Comparison of ENCODE assay signal across 16 cellular contexts in genomic region chr11:122179966-122180365, GRCh38.
DNase-seq lines count a peak whose midpoint lies in the region; ATAC-seq, FAIRE-seq and TF ChIP-seq lines count a peak whose summit lies in the region.
"Had no signal": no experiment of that assay in that cellular context is flagged by ENCODE, and none has a peak within 500 bp of the region (broad histone marks: within the 10 kb centered on the region; RNA-seq: fewer than 3 reads in every experiment).

No MANE protein-coding gene starts in this region.

- H3K4me3 ChIP-seq in astrocyte of the cerebellum (ENCODE audit: low read depth, low read length) = peak overlapping the region; percentile 53

- H3K36me3 Mint-ChIP-seq in effector memory CD8-positive, alpha-beta T cell (ENCODE audit: insufficient read depth) = no peaks in the 10 kb centered on the region
- H3K36me3 Mint-ChIP-seq: activated CD8-positive, alpha-beta memory T cell treated with anti-CD3 and anti-CD28 coated beads, Interleukin-2, amount 10 ng/mL, durations not matched to agents 7 days and 5 days; stimulated activated naive B cell treated with anti-CD40 and anti-IgM and Interleukin-4, amounts not matched to agents 10 μg/mL and 1 μg/mL and 100 μg/mL, for 72 hours had no signal

- TF ChIP-seq POLR2A in H54 (IDR thresholded peaks at IDR 0.05; ENCODE audit: low read depth, low read length) = no peak

- H3K9me3 Mint-ChIP-seq in effector memory CD8-positive, alpha-beta T cell = no peaks in the 10 kb centered on the region
- H3K9me3 Mint-ChIP-seq: stimulated activated naive B cell treated with anti-CD40 and anti-IgM and Interleukin-4, amounts not matched to agents 10 μg/mL and 1 μg/mL and 100 μg/mL, for 72 hours had no signal

- no peak for TF ChIP-seq CTCF in astrocyte of the cerebellum (IDR thresholded peaks at IDR 0.05; ENCODE audit: low read depth, low read length, missing control alignments)
- TF ChIP-seq CTCF in foreskin keratinocyte (conservative IDR thresholded peaks at IDR 0.05) = no peak

- no peaks in the 10 kb centered on the region for H3K4me1 Mint-ChIP-seq in effector memory CD8-positive, alpha-beta T cell (ENCODE audit: low read depth in 2 of 2)
- H3K4me1 Mint-ChIP-seq: activated CD8-positive, alpha-beta memory T cell treated with anti-CD3 and anti-CD28 coated beads, Interleukin-2, amount 10 ng/mL, durations not matched to agents 7 days and 5 days; stimulated activated naive B cell treated with anti-CD40 and anti-IgM and Interleukin-4, amounts not matched to agents 10 μg/mL and 1 μg/mL and 100 μg/mL, for 72 hours had no signal

- no peak overlapping the region for H3K27ac Mint-ChIP-seq in effector memory CD8-positive, alpha-beta T cell
- H3K27ac Mint-ChIP-seq: activated CD8-positive, alpha-beta memory T cell treated with anti-CD3 and anti-CD28 coated beads, Interleukin-2, amount 10 ng/mL, durations not matched to agents 7 days and 5 days; stimulated activated naive B cell treated with anti-CD40 and anti-IgM and Interleukin-4, amounts not matched to agents 10 μg/mL and 1 μg/mL and 100 μg/mL, for 72 hours had no signal

- no peaks in the 10 kb centered on the region for H3K27me3 Mint-ChIP-seq in effector memory CD8-positive, alpha-beta T cell
- H3K27me3 Mint-ChIP-seq: activated CD8-positive, alpha-beta memory T cell treated with anti-CD3 and anti-CD28 coated beads, Interleukin-2, amount 10 ng/mL, durations not matched to agents 7 days and 5 days had no signal

- FAIRE-seq in H54 (lab: Jason Lieb, UNC) (peak; percentile 6), urothelium cell line (lab: Jason Lieb, UNC) (no peak)
- FAIRE-seq: endometrium had no signal

- H3K27me3 ChIP-seq in foreskin keratinocyte = no peaks in the 10 kb centered on the region

- ATAC-seq in foreskin keratinocyte = no peak
- ATAC-seq in effector memory CD8-positive, alpha-beta T cell (replicated peaks) = no peak
- ATAC-seq: activated CD8-positive, alpha-beta memory T cell treated with anti-CD3 and anti-CD28 coated beads, Interleukin-2, amount 10 ng/mL, durations not matched to agents 7 days and 5 days; stimulated activated naive B cell treated with anti-CD40 and anti-IgM and Interleukin-4, amounts not matched to agents 10 μg/mL and 1 μg/mL and 100 μg/mL, for 72 hours had no signal

- in situ Hi-C loops in astrocyte of the cerebellum (cut with HindIII; ENCODE audit: low sequenced_read_pairs) = no loop called here

- peak overlapping the region; percentile 43 for H3K27ac ChIP-seq in foreskin keratinocyte
- peak overlapping the region; percentile 77 for H3K27ac ChIP-seq in temporal lobe (ENCODE audit: low read depth, low read length)
- H3K27ac ChIP-seq: C4-2B, VCaP had no signal

- H3K4me1 ChIP-seq in foreskin keratinocyte = peaks cover 65% of the 10 kb centered on the region

- no peak overlapping the region for H3K4me3 Mint-ChIP-seq in effector memory CD8-positive, alpha-beta T cell
- H3K4me3 Mint-ChIP-seq: activated CD8-positive, alpha-beta memory T cell treated with anti-CD3 and anti-CD28 coated beads, Interleukin-2, amount 10 ng/mL, durations not matched to agents 7 days and 5 days; stimulated activated naive B cell treated with anti-CD40 and anti-IgM and Interleukin-4, amounts not matched to agents 10 μg/mL and 1 μg/mL and 100 μg/mL, for 72 hours had no signal

- no peak for DNase-seq in H54 (ENCODE audit: insufficient read length, low spot score)
- DNase-seq in astrocyte of the cerebellum (ENCODE audit: low read depth) = no peak
- no peak for DNase-seq in foreskin keratinocyte
- DNase-seq in cerebellar cortex (ENCODE audit: low spot score) = no peak
- no peak for DNase-seq in urothelium cell line (ENCODE audit: low spot score)
- DNase-seq in effector memory CD8-positive, alpha-beta T cell = no peak
- DNase-seq in effector CD4-positive, alpha-beta T cell = no peak
- DNase-seq: activated CD8-positive, alpha-beta memory T cell treated with anti-CD3 and anti-CD28 coated beads, Interleukin-2, amount 10 ng/mL, durations not matched to agents 7 days and 5 days; activated gamma-delta T cell treated with Interleukin-2 at 50 U/mL for 16 hours; DND-41; H7; stimulated activated naive B cell treated with anti-CD40 and anti-IgM and Interleukin-4, amounts not matched to agents 10 μg/mL and 1 μg/mL and 100 μg/mL, for 72 hours had no signal
